ENCODE assay signal across 2 cellular contexts in genomic region chr6:41894366-41895299, GRCh38.
TF ChIP-seq lines count a peak whose summit lies in the region.

No MANE protein-coding gene starts in this region.

TF ChIP-seq in K562, 482 proteins besides CTCF, POLR2A, EP300 and RAD21 (continued from another document and continues in another):
- no peak for TF ChIP-seq KAT8 (IDR thresholded peaks at IDR 0.05; ENCODE audit: low read depth)
- no peak for TF ChIP-seq MBD2 (IDR thresholded peaks at IDR 0.05; ENCODE audit: borderline replicate concordance, low read depth)
- no peak for TF ChIP-seq ZNF134 (CRISPR knock-in tag; conservative IDR thresholded peaks at IDR 0.05)
- TF ChIP-seq E2F8 (IDR thresholded peaks at IDR 0.05; ENCODE audit: low read depth, partially characterized antibody), result no peak
- TF ChIP-seq SMC3 (conservative IDR thresholded peaks at IDR 0.05; ENCODE audit: insufficient read depth, low read depth, low read length), result no peak
- TF ChIP-seq SAFB2 (IDR thresholded peaks at IDR 0.05; ENCODE audit: borderline replicate concordance, low read depth, low read length, severe bottlenecking), result no peak
- TF ChIP-seq TAF15 (IDR thresholded peaks at IDR 0.05; ENCODE audit: low read depth, low read length), result no peak
- no peak for TF ChIP-seq ZHX1 (conservative IDR thresholded peaks at IDR 0.05; ENCODE audit: low read length)
- TF ChIP-seq, protein P1, sequence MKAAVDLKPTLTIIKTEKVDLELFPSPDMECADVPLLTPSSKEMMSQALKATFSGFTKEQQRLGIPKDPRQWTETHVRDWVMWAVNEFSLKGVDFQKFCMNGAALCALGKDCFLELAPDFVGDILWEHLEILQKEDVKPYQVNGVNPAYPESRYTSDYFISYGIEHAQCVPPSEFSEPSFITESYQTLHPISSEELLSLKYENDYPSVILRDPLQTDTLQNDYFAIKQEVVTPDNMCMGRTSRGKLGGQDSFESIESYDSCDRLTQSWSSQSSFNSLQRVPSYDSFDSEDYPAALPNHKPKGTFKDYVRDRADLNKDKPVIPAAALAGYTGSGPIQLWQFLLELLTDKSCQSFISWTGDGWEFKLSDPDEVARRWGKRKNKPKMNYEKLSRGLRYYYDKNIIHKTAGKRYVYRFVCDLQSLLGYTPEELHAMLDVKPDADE (conservative IDR thresholded peaks at IDR 0.05; ENCODE audit: control insufficient read depth, low read depth, low read length), result no peak
- no peak for TF ChIP-seq ZNF551 (CRISPR knock-in tag; IDR thresholded peaks at IDR 0.05)
- peak; percentile 22; the same call in 1 of the 2 replicates for TF ChIP-seq NCOA1 (IDR thresholded peaks at IDR 0.05; ENCODE audit: low read depth)
- TF ChIP-seq NBN (IDR thresholded peaks at IDR 0.05; ENCODE audit: low read depth), result no peak
- TF ChIP-seq NKRF (IDR thresholded peaks at IDR 0.05; ENCODE audit: borderline replicate concordance), result peak; percentile 71
- no peak for TF ChIP-seq SRSF9 (IDR thresholded peaks at IDR 0.05; ENCODE audit: borderline replicate concordance, low read depth, low read length)
- TF ChIP-seq KDM5B (IDR thresholded peaks at IDR 0.05; ENCODE audit: insufficient replicate concordance, low read depth, low read length), result peak; percentile 3
- TF ChIP-seq ZNF740 (CRISPR knock-in tag; IDR thresholded peaks at IDR 0.05), result no peak
- TF ChIP-seq ZNF740 (tag; IDR thresholded peaks at IDR 0.05), result no peak
- TF ChIP-seq PCBP2 (IDR thresholded peaks at IDR 0.05; ENCODE audit: low read depth, low read length, poor library complexity, severe bottlenecking), result no peak
- no peak for TF ChIP-seq NELFE (IDR thresholded peaks at IDR 0.05; ENCODE audit: insufficient read depth, insufficient read length)
- TF ChIP-seq U2AF1 (optimal IDR thresholded peaks at IDR 0.05; ENCODE audit: low read depth, low read length), result no peak
- no peak for TF ChIP-seq FUS (optimal IDR thresholded peaks at IDR 0.05; ENCODE audit: low read depth, low read length)
- no peak; the same call in 1 of the 2 replicates for TF ChIP-seq ZNF316 (IDR thresholded peaks at IDR 0.05)

TF ChIP-seq in HepG2, 621 proteins besides CTCF, POLR2A, EP300 and RAD21 (continued from another document and continues in another):
- no peak for TF ChIP-seq RFX5 (IDR thresholded peaks at IDR 0.05; ENCODE audit: low read depth, low read length)
- TF ChIP-seq ZIK1 (CRISPR knock-in tag; IDR thresholded peaks at IDR 0.05; ENCODE audit: borderline replicate concordance, low read depth), result no peak
- 0 out of 2 replicates have a peak, but pooled peaks have one; percentile 41 for TF ChIP-seq SAFB2 (CRISPR knock-in tag; IDR thresholded peaks at IDR 0.05; ENCODE audit: borderline replicate concordance, low read depth)
- TF ChIP-seq, protein P2, sequence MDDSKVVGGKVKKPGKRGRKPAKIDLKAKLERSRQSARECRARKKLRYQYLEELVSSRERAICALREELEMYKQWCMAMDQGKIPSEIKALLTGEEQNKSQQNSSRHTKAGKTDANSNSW (CRISPR knock-in tag; IDR thresholded peaks at IDR 0.05; ENCODE audit: borderline replicate concordance), result no peak
- TF ChIP-seq YEATS4 (CRISPR knock-in tag; IDR thresholded peaks at IDR 0.05; ENCODE audit: borderline replicate concordance), result 0 out of 2 replicates have a peak, but pooled peaks have one; percentile 14
- TF ChIP-seq MEIS1 (CRISPR knock-in tag; IDR thresholded peaks at IDR 0.05; ENCODE audit: borderline replicate concordance), result no peak
- no peak for TF ChIP-seq ZSCAN31 (CRISPR knock-in tag; IDR thresholded peaks at IDR 0.05; ENCODE audit: low read depth)
- TF ChIP-seq ZNF230 (CRISPR knock-in tag; IDR thresholded peaks at IDR 0.05), result no peak
- no peak for TF ChIP-seq ZNF644 (CRISPR knock-in tag; IDR thresholded peaks at IDR 0.05; ENCODE audit: low read depth)
- no peak for TF ChIP-seq ZNF460 (CRISPR knock-in tag; IDR thresholded peaks at IDR 0.05; ENCODE audit: borderline replicate concordance)
- TF ChIP-seq ZNF781 (CRISPR knock-in tag; IDR thresholded peaks at IDR 0.05; ENCODE audit: borderline replicate concordance, not compliant biosample characterization), result no peak
- no peak for TF ChIP-seq ZFP37 (CRISPR knock-in tag; IDR thresholded peaks at IDR 0.05; ENCODE audit: borderline replicate concordance)
- no peak; the same call in 1 of the 2 replicates for TF ChIP-seq KMT2A (CRISPR knock-in tag; IDR thresholded peaks at IDR 0.05)
- no peak for TF ChIP-seq ZNF207 (IDR thresholded peaks at IDR 0.05; ENCODE audit: borderline replicate concordance)
- TF ChIP-seq, protein P3, sequence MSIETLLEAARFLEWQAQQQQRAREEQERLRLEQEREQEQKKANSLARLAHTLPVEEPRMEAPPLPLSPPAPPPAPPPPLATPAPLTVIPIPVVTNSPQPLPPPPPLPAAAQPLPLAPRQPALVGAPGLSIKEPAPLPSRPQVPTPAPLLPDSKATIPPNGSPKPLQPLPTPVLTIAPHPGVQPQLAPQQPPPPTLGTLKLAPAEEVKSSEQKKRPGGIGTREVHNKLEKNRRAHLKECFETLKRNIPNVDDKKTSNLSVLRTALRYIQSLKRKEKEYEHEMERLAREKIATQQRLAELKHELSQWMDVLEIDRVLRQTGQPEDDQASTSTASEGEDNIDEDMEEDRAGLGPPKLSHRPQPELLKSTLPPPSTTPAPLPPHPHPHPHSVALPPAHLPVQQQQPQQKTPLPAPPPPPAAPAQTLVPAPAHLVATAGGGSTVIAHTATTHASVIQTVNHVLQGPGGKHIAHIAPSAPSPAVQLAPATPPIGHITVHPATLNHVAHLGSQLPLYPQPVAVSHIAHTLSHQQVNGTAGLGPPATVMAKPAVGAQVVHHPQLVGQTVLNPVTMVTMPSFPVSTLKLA (IDR thresholded peaks at IDR 0.05), result no peak
- peak; percentile 54 for TF ChIP-seq SAP130 (CRISPR knock-in tag; IDR thresholded peaks at IDR 0.05; ENCODE audit: low read depth)
- TF ChIP-seq NFE2L1 (CRISPR knock-in tag; IDR thresholded peaks at IDR 0.05; ENCODE audit: borderline replicate concordance), result no peak
- TF ChIP-seq, protein P4, sequence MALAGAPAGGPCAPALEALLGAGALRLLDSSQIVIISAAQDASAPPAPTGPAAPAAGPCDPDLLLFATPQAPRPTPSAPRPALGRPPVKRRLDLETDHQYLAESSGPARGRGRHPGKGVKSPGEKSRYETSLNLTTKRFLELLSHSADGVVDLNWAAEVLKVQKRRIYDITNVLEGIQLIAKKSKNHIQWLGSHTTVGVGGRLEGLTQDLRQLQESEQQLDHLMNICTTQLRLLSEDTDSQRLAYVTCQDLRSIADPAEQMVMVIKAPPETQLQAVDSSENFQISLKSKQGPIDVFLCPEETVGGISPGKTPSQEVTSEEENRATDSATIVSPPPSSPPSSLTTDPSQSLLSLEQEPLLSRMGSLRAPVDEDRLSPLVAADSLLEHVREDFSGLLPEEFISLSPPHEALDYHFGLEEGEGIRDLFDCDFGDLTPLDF (CRISPR knock-in tag; IDR thresholded peaks at IDR 0.05), result no peak
- peak; percentile 26 for TF ChIP-seq HDAC1 (CRISPR knock-in tag; IDR thresholded peaks at IDR 0.05)
- TF ChIP-seq HMGA1 (CRISPR knock-in tag; conservative IDR thresholded peaks at IDR 0.05), result no peak
- no peak for TF ChIP-seq ZFP36L2 (CRISPR knock-in tag; IDR thresholded peaks at IDR 0.05)
- TF ChIP-seq, protein P5, sequence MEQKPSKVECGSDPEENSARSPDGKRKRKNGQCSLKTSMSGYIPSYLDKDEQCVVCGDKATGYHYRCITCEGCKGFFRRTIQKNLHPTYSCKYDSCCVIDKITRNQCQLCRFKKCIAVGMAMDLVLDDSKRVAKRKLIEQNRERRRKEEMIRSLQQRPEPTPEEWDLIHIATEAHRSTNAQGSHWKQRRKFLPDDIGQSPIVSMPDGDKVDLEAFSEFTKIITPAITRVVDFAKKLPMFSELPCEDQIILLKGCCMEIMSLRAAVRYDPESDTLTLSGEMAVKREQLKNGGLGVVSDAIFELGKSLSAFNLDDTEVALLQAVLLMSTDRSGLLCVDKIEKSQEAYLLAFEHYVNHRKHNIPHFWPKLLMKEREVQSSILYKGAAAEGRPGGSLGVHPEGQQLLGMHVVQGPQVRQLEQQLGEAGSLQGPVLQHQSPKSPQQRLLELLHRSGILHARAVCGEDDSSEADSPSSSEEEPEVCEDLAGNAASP (CRISPR knock-in tag; IDR thresholded peaks at IDR 0.05; ENCODE audit: borderline replicate concordance), result no peak
- TF ChIP-seq RNF219 (CRISPR knock-in tag; IDR thresholded peaks at IDR 0.05), result no peak
- no peak for TF ChIP-seq RFX1 (IDR thresholded peaks at IDR 0.05)
- no peak for TF ChIP-seq ZNF12 (CRISPR knock-in tag; IDR thresholded peaks at IDR 0.05)
- no peak for TF ChIP-seq RBM39 (IDR thresholded peaks at IDR 0.05; ENCODE audit: low read depth, low read length, poor library complexity, severe bottlenecking)
- no peak for TF ChIP-seq DBP (CRISPR knock-in tag; IDR thresholded peaks at IDR 0.05; ENCODE audit: not compliant biosample characterization)
- no peak for TF ChIP-seq ZFP36L1 (CRISPR knock-in tag; IDR thresholded peaks at IDR 0.05)
- TF ChIP-seq AKNA (CRISPR knock-in tag; IDR thresholded peaks at IDR 0.05; ENCODE audit: borderline replicate concordance), result no peak
- TF ChIP-seq ZNF281 (CRISPR knock-in tag; IDR thresholded peaks at IDR 0.05; ENCODE audit: borderline replicate concordance), result no peak
